Comparison of ENCODE assay signal across 10 cellular contexts in genomic region chr10:14774797-14775196, GRCh38. TPM values are rescaled to one million over a fixed set of nuclear protein-coding genes. Genes with fewer than 3 reads are reported as not detected.
DNase-seq lines count a peak whose midpoint lies in the region; ATAC-seq and TF ChIP-seq lines count a peak whose summit lies in the region.
"Had no signal": no experiment of that assay in that cellular context is flagged by ENCODE, and none has a peak within 500 bp of the region (broad histone marks: within the 10 kb centered on the region; RNA-seq: fewer than 3 reads in every experiment).

Gene FAM107B, minus strand, starts transcription at chr10:14774897. Its CDS starts 234 bp downstream, at chr10:14774663.

- H3K9me3 Mint-ChIP-seq in stimulated activated effector memory CD8-positive, alpha-beta T cell treated with anti-CD3 and anti-CD28 coated beads, Interleukin-12 subunit alpha, Interleukin-12 subunit beta, amount 100 ng/mL, for 72 hours = no peaks in the 10 kb centered on the region

- H3K4me3 Mint-ChIP-seq in stimulated activated effector memory CD8-positive, alpha-beta T cell treated with anti-CD3 and anti-CD28 coated beads, Interleukin-12 subunit alpha, Interleukin-12 subunit beta, amount 100 ng/mL, for 72 hours = no peak within 1 kb of the TSS

- no peak within 1 kb of the TSS for H3K4me3 ChIP-seq in BE2C (ENCODE audit: low read depth, low read length)

- TF ChIP-seq CTCF in BE2C (IDR thresholded peaks at IDR 0.05; ENCODE audit: low read depth, low read length) = no peak

- no peaks in the 10 kb centered on the region for H3K36me3 ChIP-seq in BE2C

- H3K27me3 ChIP-seq in BE2C = no peaks in the 10 kb centered on the region

- no peak within 1 kb of the TSS for H3K27ac Mint-ChIP-seq in stimulated activated effector memory CD8-positive, alpha-beta T cell treated with anti-CD3 and anti-CD28 coated beads, Interleukin-12 subunit alpha, Interleukin-12 subunit beta, amount 100 ng/mL, for 72 hours

- DNase-seq in Daoy (ENCODE audit: low read depth) = no peak
- DNase-seq in SK-MEL-5 (ENCODE audit: low read depth, low spot score) = no peak
- DNase-seq in glomerular endothelial cell (ENCODE audit: extremely low read depth, low read depth, low spot score) = no peak
- no peak for DNase-seq in pulmonary artery endothelial cell (ENCODE audit: low read depth, low spot score)
- no peak for DNase-seq in BE2C
- DNase-seq in T-helper 9 cell = no peak
- DNase-seq in stimulated activated effector memory CD8-positive, alpha-beta T cell treated with anti-CD3 and anti-CD28 coated beads, Interleukin-12 subunit alpha, Interleukin-12 subunit beta, amount 100 ng/mL, for 72 hours (ENCODE audit: low spot score in 2 of 2) = no peak
- DNase-seq: activated CD4-positive, alpha-beta T cell treated with anti-CD3 and anti-CD28 coated beads, Interleukin-2, amount 50 U/mL, for 48 hours; effector memory CD4-positive, alpha-beta T cell had no signal

- in situ Hi-C loops in SK-MEL-5 (cut with HindIII; ENCODE audit: low pct_unique_long_range_greater_than_20kb, low sequenced_read_pairs) = no loop called here

- no peak for ATAC-seq in GM21528 (IDR thresholded peaks at IDR 0.05; ENCODE audit: low FRiP score, unreplicated experiment)
- no peak for ATAC-seq in stimulated activated effector memory CD8-positive, alpha-beta T cell treated with anti-CD3 and anti-CD28 coated beads, Interleukin-12 subunit alpha, Interleukin-12 subunit beta, amount 100 ng/mL, for 72 hours

- no peaks in the 10 kb centered on the region for H3K36me3 Mint-ChIP-seq in stimulated activated effector memory CD8-positive, alpha-beta T cell treated with anti-CD3 and anti-CD28 coated beads, Interleukin-12 subunit alpha, Interleukin-12 subunit beta, amount 100 ng/mL, for 72 hours

- peaks cover 7% of the 10 kb centered on the region for H3K4me1 Mint-ChIP-seq in stimulated activated effector memory CD8-positive, alpha-beta T cell treated with anti-CD3 and anti-CD28 coated beads, Interleukin-12 subunit alpha, Interleukin-12 subunit beta, amount 100 ng/mL, for 72 hours

- no peaks in the 10 kb centered on the region; the same call in 1 of the 2 replicates for H3K4me1 ChIP-seq in BE2C

- no peaks in the 10 kb centered on the region; the same call in 1 of the 2 replicates for H3K9me3 ChIP-seq in BE2C

RNA-seq across cellular contexts. Expression of gene FAM107B, which starts in this region (rescaled TPM):
- total RNA-seq in Daoy (2014; rRNA removed; shearing (Covaris generic)) = 14.3 and 15.6 TPM in 2 replicates
- 12.6 and 15.8 TPM in 2 replicates for total RNA-seq in SK-MEL-5 (2014; rRNA removed; shearing (Covaris generic))
- 25.7 and 38.4 TPM in 2 replicates for polyA plus RNA-seq in SK-MEL-5 (2015; cell fraction: cytosol; rRNA removed)
- polyA plus RNA-seq in SK-MEL-5 (2015; cell fraction: nucleus; rRNA removed) = 8.3 and 15.5 TPM in 2 replicates
- total RNA-seq in glomerular endothelial cell (70.8 and 81.1 TPM in 2 replicates), pulmonary artery endothelial cell (117 and 174 TPM in 2 replicates)
- polyA plus RNA-seq in BE2C (2012; ENCODE audit: insufficient read depth, insufficient read length, low read depth) = 45.4 TPM
